Comparison of ENCODE assay signal across 17 cellular contexts in genomic region chr5:126745259-126745992, GRCh38. TPM values are rescaled to one million over a fixed set of nuclear protein-coding genes. Genes with fewer than 3 reads are reported as not detected.
DNase-seq lines count a peak whose midpoint lies in the region; FAIRE-seq and TF ChIP-seq lines count a peak whose summit lies in the region.
"Had no signal": no experiment of that assay in that cellular context is flagged by ENCODE, and none has a peak within 500 bp of the region (broad histone marks: within the 10 kb centered on the region; RNA-seq: fewer than 3 reads in every experiment).

No MANE protein-coding gene starts in this region.

- H2AFZ ChIP-seq in neuronal stem cell (ENCODE audit: low read length): no peak overlapping the region
- H2AFZ ChIP-seq: hepatocyte had no signal

- no peaks in the 10 kb centered on the region for H3K79me1 ChIP-seq in neuronal stem cell (ENCODE audit: low read depth, low read length)

- FAIRE-seq in HTR-8/SVneo (lab: Jason Lieb, UNC): peak; percentile 42
- FAIRE-seq: astrocyte, colon had no signal

- no peaks in the 10 kb centered on the region for H3K36me3 ChIP-seq in SJCRH30
- H3K36me3 ChIP-seq in neuronal stem cell (replicated peaks in 1 of 2; ENCODE audit: control insufficient read depth in 2 of 2, insufficient read depth in 2 of 2, low read length in 2 of 2): no peaks in the 10 kb centered on the region
- H3K36me3 ChIP-seq: uterus had no signal

- H3K18ac ChIP-seq in neuronal stem cell (ENCODE audit: low read length): no peak overlapping the region

- H3K9ac ChIP-seq in neuronal stem cell (ENCODE audit: low read depth, low read length, poor library complexity): no peak overlapping the region

- H3K27ac Mint-ChIP-seq in T-helper 2 cell treated with Interferon-gamma antibody and Interleukin-4, amounts not matched to agents 5 μg/mL and 100 μg/mL, for 36 hours: peak overlapping the region; percentile 31
- peak overlapping the region; percentile 31 to 48 (median 46) for H3K27ac Mint-ChIP-seq in nephron

- H2BK12ac ChIP-seq in neuronal stem cell (ENCODE audit: low read length): no peak overlapping the region

- no peak overlapping the region for H4K91ac ChIP-seq in neuronal stem cell (ENCODE audit: low read depth, low read length, poor library complexity)

- H2BK120ac ChIP-seq in neuronal stem cell (ENCODE audit: low read depth, low read length): no peak overlapping the region

- H3K27me3 Mint-ChIP-seq in T-helper 2 cell treated with Interferon-gamma antibody and Interleukin-4, amounts not matched to agents 5 μg/mL and 100 μg/mL, for 36 hours (ENCODE audit: low read depth): no peaks in the 10 kb centered on the region
- H3K27me3 Mint-ChIP-seq in nephron (ENCODE audit: low read depth): no peaks in the 10 kb centered on the region

- no peak overlapping the region for H3K4me2 ChIP-seq in neuronal stem cell (ENCODE audit: insufficient read depth, low read length, poor library complexity, severe bottlenecking)
- H3K4me2 ChIP-seq: hepatocyte had no signal

- H3K9me3 ChIP-seq in SJCRH30 (replicated peaks) (no peaks in the 10 kb centered on the region), neuronal stem cell (replicated peaks in 1 of 2; ENCODE audit: control insufficient read depth in 2 of 2, insufficient read depth in 1 of 2, low read depth in 1 of 2, low read length in 2 of 2) (no peaks in the 10 kb centered on the region)
- H3K9me3 ChIP-seq: uterus had no signal

- H3K36me3 Mint-ChIP-seq in T-helper 2 cell treated with Interferon-gamma antibody and Interleukin-4, amounts not matched to agents 5 μg/mL and 100 μg/mL, for 36 hours (ENCODE audit: low read depth): no peaks in the 10 kb centered on the region
- no peaks in the 10 kb centered on the region for H3K36me3 Mint-ChIP-seq in nephron (ENCODE audit: low read depth)
- H3K36me3 Mint-ChIP-seq: CD4-positive, alpha-beta memory T cell had no signal

- H3K4me1 ChIP-seq in SJCRH30 (peaks cover 10% of the 10 kb centered on the region; the same call in 1 of the 2 replicates), neuronal stem cell (ENCODE audit: control insufficient read depth in 2 of 2, insufficient read depth in 1 of 2, low read depth in 1 of 2, low read length in 2 of 2) (peaks cover 0 to 4% of the 10 kb centered on the region in 2 donors)
- H3K4me1 ChIP-seq: uterus had no signal

- H3K4me3 ChIP-seq in SJCRH30 (no peak overlapping the region), neuronal stem cell (ENCODE audit: low read length in 2 of 2) (no peak overlapping the region)
- H3K4me3 ChIP-seq: hepatocyte, uterus had no signal

- DNase-seq in T-helper 2 cell treated with Interferon-gamma antibody and Interleukin-4, amounts not matched to agents 5 μg/mL and 100 μg/mL, for 36 hours (ENCODE audit: low spot score): no peak
- DNase-seq in T-helper 2 cell (no peak), HTR-8/SVneo (ENCODE audit: insufficient read length, low spot score) (no peak), SJCRH30 (peak; percentile 12 to 34), NCI-H1694 treated with DMSO at 0.1 percent for 48 hours (lab: John Stamatoyannopoulos, UW) (no peak), neuronal stem cell (ENCODE audit: low spot score) (no peak)
- no peak for DNase-seq in stimulated activated CD4-positive, alpha-beta T cell treated with anti-CD3 and anti-CD28 coated beads, Interleukin-1b, Interleukin-23, amount 100 ng/mL, for 48 hours
- DNase-seq: activated CD8-positive, alpha-beta memory T cell treated with anti-CD3 and anti-CD28 coated beads for 24 hours; CD4-positive, alpha-beta memory T cell; HCEC 1CT; NCI-H1436; NCI-H526 treated with DMSO at 0.1 percent for 48 hours; uterus had no signal

- no peaks in the 10 kb centered on the region for H3K9me3 Mint-ChIP-seq in T-helper 2 cell treated with Interferon-gamma antibody and Interleukin-4, amounts not matched to agents 5 μg/mL and 100 μg/mL, for 36 hours
- no peaks in the 10 kb centered on the region for H3K9me3 Mint-ChIP-seq in nephron

- no peak overlapping the region for H2BK15ac ChIP-seq in neuronal stem cell (ENCODE audit: low read length)

- no peak overlapping the region for H2AK5ac ChIP-seq in neuronal stem cell (ENCODE audit: low read depth, low read length)

- H3K4ac ChIP-seq in neuronal stem cell (ENCODE audit: low read length): no peak overlapping the region

- WGBS in neuronal stem cell (ENCODE audit: extremely low coverage in 2 of 2, insufficient read length in 2 of 2, insufficient replicate concordance in 1 of 2), 2 donors: no CpG with 5 or more reads among the region's 7 CpGs

- no peak overlapping the region for H3K4me3 Mint-ChIP-seq in T-helper 2 cell treated with Interferon-gamma antibody and Interleukin-4, amounts not matched to agents 5 μg/mL and 100 μg/mL, for 36 hours
- H3K4me3 Mint-ChIP-seq in nephron: no peak overlapping the region
- H3K4me3 Mint-ChIP-seq: CD4-positive, alpha-beta memory T cell had no signal

- no peak overlapping the region for H3K14ac ChIP-seq in neuronal stem cell (ENCODE audit: low read length)

- no peak overlapping the region for H2BK5ac ChIP-seq in neuronal stem cell (ENCODE audit: low read length)

- H3K23ac ChIP-seq in neuronal stem cell (ENCODE audit: low read depth, low read length, poor library complexity): no peak overlapping the region

- peaks cover 40% of the 10 kb centered on the region for H3K4me1 Mint-ChIP-seq in T-helper 2 cell treated with Interferon-gamma antibody and Interleukin-4, amounts not matched to agents 5 μg/mL and 100 μg/mL, for 36 hours (ENCODE audit: low read depth)
- peaks cover 22% of the 10 kb centered on the region for H3K4me1 Mint-ChIP-seq in nephron

- H4K8ac ChIP-seq in neuronal stem cell (ENCODE audit: low read depth, low read length): no peak overlapping the region

- H3K27ac ChIP-seq in SJCRH30: no peak overlapping the region
- no peak overlapping the region for H3K27ac ChIP-seq in neuronal stem cell (replicated peaks; ENCODE audit: low read length)
- H3K27ac ChIP-seq: hepatocyte, uterus had no signal

- H3K27me3 ChIP-seq in SJCRH30 (no peaks in the 10 kb centered on the region), neuronal stem cell (ENCODE audit: control insufficient read depth in 3 of 3, insufficient read depth in 3 of 3, low read depth in 1 of 3, low read length in 3 of 3) (no peaks in the 10 kb centered on the region)
- H3K27me3 ChIP-seq: hepatocyte, uterus had no signal

- no peak for TF ChIP-seq CTCF in nephron (IDR thresholded peaks at IDR 0.05; ENCODE audit: unreplicated experiment in 3 of 3)

RNA-seq across cellular contexts. Expression of gene LMNB1, which starts 31.5 kb away (rescaled TPM):
- total RNA-seq in SJCRH30 (2014; rRNA removed; shearing (Covaris generic)): 255 and 259 TPM in 2 replicates
- 133 TPM for polyA plus RNA-seq in neuronal stem cell (2013, experiment 1 of 2)
- polyA plus RNA-seq in neuronal stem cell (2013, experiment 2 of 2): 138 TPM

Comparison
In these comparisons a context has a peak if more than half of its experiments do, and no peak if none do; other contexts are left out.
1. DNase-seq: peak in SJCRH30 (2 of 2); none in T-helper 2 cell treated with Interferon-gamma antibody and Interleukin-4, amounts not matched to agents 5 μg/mL and 100 μg/mL, for 36 hours (single experiment), T-helper 2 cell (0 of 5), HTR-8/SVneo (single experiment), NCI-H1694 treated with DMSO at 0.1 percent for 48 hours (single experiment), neuronal stem cell (single experiment) and stimulated activated CD4-positive, alpha-beta T cell treated with anti-CD3 and anti-CD28 coated beads, Interleukin-1b, Interleukin-23, amount 100 ng/mL, for 48 hours (single experiment).